In the genomic region with DNA sequence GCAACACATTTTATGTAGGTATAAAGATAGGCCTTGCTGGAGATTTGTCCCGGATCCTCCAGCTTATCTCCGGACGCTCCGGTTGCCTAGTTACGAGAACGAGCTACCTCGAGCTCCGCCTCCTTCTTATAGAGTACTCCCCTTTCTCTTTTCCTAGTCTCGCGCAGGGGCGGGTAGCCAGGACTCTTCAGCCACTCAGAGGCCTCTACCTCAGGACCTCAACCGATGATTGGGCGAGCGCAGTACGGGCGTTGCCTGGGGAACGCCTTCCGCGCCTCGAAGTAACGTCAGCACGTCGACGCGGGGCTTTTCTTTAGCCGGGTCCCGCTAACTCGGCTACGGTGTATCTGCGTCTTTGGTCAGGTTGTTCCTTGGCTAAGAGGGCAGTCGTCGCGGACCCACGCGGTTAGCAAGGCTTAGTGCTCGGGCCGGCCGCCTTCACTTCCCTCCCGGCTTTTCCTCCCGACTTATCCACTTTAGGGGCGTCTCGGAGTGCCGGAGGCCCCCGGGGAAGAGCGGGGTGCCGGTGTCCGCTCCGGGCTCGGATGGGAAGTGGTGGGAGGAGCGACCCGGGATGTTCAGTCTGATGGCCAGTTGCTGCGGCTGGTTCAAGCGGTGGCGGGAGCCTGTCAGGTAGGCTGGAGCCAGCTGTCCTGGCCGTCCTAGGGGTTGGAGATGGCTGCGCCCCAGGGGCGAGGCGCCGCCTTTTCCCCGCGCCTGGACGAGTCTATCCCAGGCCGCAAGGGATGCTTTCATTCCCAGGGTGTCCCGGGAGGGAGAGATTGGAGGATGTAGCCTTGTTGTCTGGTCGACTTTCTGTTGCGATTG, we compare ENCODE assay signal across 8 cellular contexts. TPM values are rescaled to one million over a fixed set of nuclear protein-coding genes. Genes with fewer than 3 reads are reported as not detected.
DNase-seq lines count a peak whose midpoint lies in the region; ATAC-seq and TF ChIP-seq lines count a peak whose summit lies in the region.

A gene (plus strand): TSS at position 306 of the 828 bp plus-strand sequence. CDS start 269 bp downstream, at position 575.

- peak within 1 kb of the TSS; percentile 47 for H3K4me3 ChIP-seq in mucosa of descending colon

- H3K36me3 ChIP-seq in mucosa of descending colon (ENCODE audit: low read depth): no peaks in the 10 kb centered on the region

- DNase-seq in DMS 273 treated with DMSO at 0.1 percent for 48 hours (lab: John Stamatoyannopoulos, UW): peak; percentile 99
- DNase-seq in OCI-M2 (lab: John Stamatoyannopoulos, UW; ENCODE audit: unreplicated experiment): peak; percentile 51
- peak; percentile 85 for DNase-seq in activated T-cell treated with anti-CD3 and anti-CD28 coated beads for 48 hours (ENCODE audit: low read depth)
- peak; percentile 93 for DNase-seq in epithelial cell of prostate (ENCODE audit: low read depth, low spot score)
- DNase-seq in mucosa of descending colon: peak; percentile 95 to 98 (median 97)
- peak; percentile 87 for DNase-seq in stimulated activated CD8-positive, alpha-beta memory T cell treated with anti-CD3 and anti-CD28 coated beads, Interleukin-4, amount 100 ng/mL, for 24 hours (ENCODE audit: low read depth)

- H3K27ac Mint-ChIP-seq in IgD-negative memory B cell: peak within 1 kb of the TSS; percentile 73 to 97 (median 92)

- H3K9me3 ChIP-seq in mucosa of descending colon: no peaks in the 10 kb centered on the region

- no peak for TF ChIP-seq CTCF in mucosa of descending colon (IDR thresholded peaks at IDR 0.05)

- no peaks in the 10 kb centered on the region for H3K27me3 Mint-ChIP-seq in IgD-negative memory B cell

- ATAC-seq in GM21529 (IDR thresholded peaks at IDR 0.05; ENCODE audit: unreplicated experiment) (peak; percentile 100), mucosa of descending colon (peak; percentile 100)

- no peaks in the 10 kb centered on the region for H3K4me1 ChIP-seq in mucosa of descending colon (ENCODE audit: low read depth)

- peaks cover 11 to 15% (median 14%) of the 10 kb centered on the region in 3 donors for H3K4me1 Mint-ChIP-seq in IgD-negative memory B cell

- peak within 1 kb of the TSS; percentile 79 to 97 (median 94) for H3K4me3 Mint-ChIP-seq in IgD-negative memory B cell

- peaks cover 2% of the 10 kb centered on the region for H3K36me3 Mint-ChIP-seq in IgD-negative memory B cell

- intact Hi-C loops in mucosa of descending colon (cut with DNase I, micrococcal nuclease): no loop called here

- no peaks in the 10 kb centered on the region for H3K9me3 Mint-ChIP-seq in IgD-negative memory B cell

- peak within 1 kb of the TSS; percentile 63 for H3K27ac ChIP-seq in epithelial cell of prostate

RNA-seq across cellular contexts. Expression of the gene that starts here (rescaled TPM):
- 7.2 TPM for polyA plus RNA-seq in IgD-negative memory B cell
- 1 to 10 TPM; 2.6 to 9.1 (median 4.1) TPM for total RNA-seq in mucosa of descending colon

Comparison
In these comparisons a context has a peak if more than half of its experiments do, and no peak if none do; other contexts are left out.
1. Peak in every context shown above with its lines: DNase-seq, ATAC-seq, H3K4me3 ChIP-seq and H3K27ac ChIP-seq.